Comparison of ENCODE assay signal across 1 cellular context in the genomic region with DNA sequence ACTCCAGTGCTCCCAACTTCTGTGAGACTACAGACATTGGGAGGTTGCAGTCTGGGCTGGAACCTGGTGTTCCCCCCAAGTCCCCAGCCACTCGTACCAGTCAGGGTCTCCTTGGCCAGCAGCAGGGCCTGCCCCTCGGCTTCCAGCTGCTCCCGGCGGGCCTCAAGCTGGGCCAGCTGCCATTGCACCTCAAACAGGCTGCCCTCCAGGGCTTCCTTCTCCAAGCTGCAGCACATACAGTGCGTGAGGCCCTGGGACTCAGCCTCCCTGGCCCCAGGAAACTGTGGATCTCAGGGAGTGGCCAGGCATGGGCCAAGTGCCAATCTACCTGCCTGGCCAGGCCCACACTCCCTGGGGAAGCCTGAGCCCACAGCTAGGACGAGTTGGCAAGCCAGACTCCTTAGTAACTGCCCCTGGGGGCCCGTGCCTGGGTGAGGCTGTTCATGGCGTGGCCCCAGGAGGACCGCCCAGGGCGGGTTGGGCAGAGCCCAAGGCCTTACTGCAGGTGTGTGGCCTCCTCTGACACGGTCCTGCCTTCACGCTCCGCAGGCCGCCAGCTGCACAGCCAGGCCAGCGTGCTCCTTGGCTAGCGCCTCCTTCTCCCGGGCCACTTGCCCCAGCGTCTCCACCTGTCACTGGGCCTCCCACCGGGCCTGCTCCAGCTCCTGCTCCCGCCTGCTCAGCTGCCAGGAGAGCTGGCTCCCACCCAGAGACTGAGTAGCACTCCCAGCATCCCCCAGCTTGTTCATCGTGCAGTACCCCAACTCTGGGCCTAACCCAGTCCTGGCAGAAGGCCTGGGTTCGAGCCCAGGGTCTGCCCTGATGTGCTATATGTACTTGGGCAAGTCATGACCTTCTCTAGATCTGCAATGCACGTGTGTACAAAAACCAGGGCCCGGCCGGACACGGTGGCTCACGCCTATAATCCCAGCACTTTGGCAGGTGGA.
A peak's percentile ranks its signal among the peaks of the same experiment; 100 is the strongest.
TF ChIP-seq lines count a peak whose summit lies in the region.
"Not testable (repeated sequence)": the region's sequence is repeated elsewhere in the genome, so short reads cannot be mapped to it uniquely, and the experiment has no call there.

No MANE protein-coding gene starts in this region.

TF ChIP-seq in HepG2, 621 proteins besides CTCF, POLR2A, EP300 and RAD21 (continues in another document):
- TF ChIP-seq, protein P1, sequence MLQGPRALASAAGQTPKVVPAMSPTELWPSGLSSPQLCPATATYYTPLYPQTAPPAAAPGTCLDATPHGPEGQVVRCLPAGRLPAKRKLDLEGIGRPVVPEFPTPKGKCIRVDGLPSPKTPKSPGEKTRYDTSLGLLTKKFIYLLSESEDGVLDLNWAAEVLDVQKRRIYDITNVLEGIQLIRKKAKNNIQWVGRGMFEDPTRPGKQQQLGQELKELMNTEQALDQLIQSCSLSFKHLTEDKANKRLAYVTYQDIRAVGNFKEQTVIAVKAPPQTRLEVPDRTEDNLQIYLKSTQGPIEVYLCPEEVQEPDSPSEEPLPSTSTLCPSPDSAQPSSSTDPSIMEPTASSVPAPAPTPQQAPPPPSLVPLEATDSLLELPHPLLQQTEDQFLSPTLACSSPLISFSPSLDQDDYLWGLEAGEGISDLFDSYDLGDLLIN (CRISPR knock-in tag; IDR thresholded peaks at IDR 0.05; ENCODE audit: borderline replicate concordance) = peak; percentile 78; the same call in 1 of the 2 replicates
- TF ChIP-seq ZNF225 (CRISPR knock-in tag; IDR thresholded peaks at IDR 0.05) (0 out of 2 replicates have a peak, but pooled peaks have one; percentile 66), SRY (CRISPR knock-in tag; IDR thresholded peaks at IDR 0.05) (peak; percentile 75; the same call in 1 of the 2 replicates), RBM39 (IDR thresholded peaks at IDR 0.05; ENCODE audit: low read depth, low read length, poor library complexity, severe bottlenecking) (peak; percentile 42), RBFOX2 (IDR thresholded peaks at IDR 0.05; ENCODE audit: low read depth, low read length) (peak; percentile 56), ZNF574 (CRISPR knock-in tag; IDR thresholded peaks at IDR 0.05) (peak; percentile 2; the same call in 1 of the 2 replicates), ZNF138 (CRISPR knock-in tag; IDR thresholded peaks at IDR 0.05; ENCODE audit: low read depth) (0 out of 2 replicates have a peak, but pooled peaks have one; percentile 38), ZBTB38 (CRISPR knock-in tag; IDR thresholded peaks at IDR 0.05) (0 out of 2 replicates have a peak, but pooled peaks have one; percentile 15), ZFP37 (CRISPR knock-in tag; IDR thresholded peaks at IDR 0.05; ENCODE audit: borderline replicate concordance) (0 out of 2 replicates have a peak, but pooled peaks have one; percentile 25), DR1 (CRISPR knock-in tag; IDR thresholded peaks at IDR 0.05) (0 out of 2 replicates have a peak, but pooled peaks have one; percentile 1), ADNP (CRISPR knock-in tag; IDR thresholded peaks at IDR 0.05) (0 out of 2 replicates have a peak, but pooled peaks have one; percentile 30), ZNF687 (CRISPR knock-in tag; IDR thresholded peaks at IDR 0.05) (peak; percentile 41), HIVEP1 (CRISPR knock-in tag; IDR thresholded peaks at IDR 0.05) (peak; percentile 61; the same call in 1 of the 2 replicates), MYC (CRISPR knock-in tag; IDR thresholded peaks at IDR 0.05; ENCODE audit: borderline replicate concordance) (0 out of 2 replicates have a peak, but pooled peaks have one; percentile 53), DNMT1 (CRISPR knock-in tag; IDR thresholded peaks at IDR 0.05) (0 out of 2 replicates have a peak, but pooled peaks have one; percentile 20), EED (CRISPR knock-in tag; IDR thresholded peaks at IDR 0.05) (peak; percentile 81; the same call in 1 of the 2 replicates), ZFYVE20 (CRISPR knock-in tag; IDR thresholded peaks at IDR 0.05; ENCODE audit: borderline replicate concordance, low read depth) (0 out of 2 replicates have a peak, but pooled peaks have one; percentile 33), ZNF772 (CRISPR knock-in tag; IDR thresholded peaks at IDR 0.05) (peak; percentile 74; the same call in 1 of the 2 replicates), ATM (IDR thresholded peaks at IDR 0.05; ENCODE audit: borderline replicate concordance) (0 out of 2 replicates have a peak, but pooled peaks have one; percentile 26), ZNF788 (CRISPR knock-in tag; IDR thresholded peaks at IDR 0.05; ENCODE audit: borderline replicate concordance) (peak; percentile 57; the same call in 1 of the 2 replicates), ATF7 (CRISPR knock-in tag; IDR thresholded peaks at IDR 0.05) (0 out of 2 replicates have a peak, but pooled peaks have one; percentile 17)
- TF ChIP-seq, protein P2, sequence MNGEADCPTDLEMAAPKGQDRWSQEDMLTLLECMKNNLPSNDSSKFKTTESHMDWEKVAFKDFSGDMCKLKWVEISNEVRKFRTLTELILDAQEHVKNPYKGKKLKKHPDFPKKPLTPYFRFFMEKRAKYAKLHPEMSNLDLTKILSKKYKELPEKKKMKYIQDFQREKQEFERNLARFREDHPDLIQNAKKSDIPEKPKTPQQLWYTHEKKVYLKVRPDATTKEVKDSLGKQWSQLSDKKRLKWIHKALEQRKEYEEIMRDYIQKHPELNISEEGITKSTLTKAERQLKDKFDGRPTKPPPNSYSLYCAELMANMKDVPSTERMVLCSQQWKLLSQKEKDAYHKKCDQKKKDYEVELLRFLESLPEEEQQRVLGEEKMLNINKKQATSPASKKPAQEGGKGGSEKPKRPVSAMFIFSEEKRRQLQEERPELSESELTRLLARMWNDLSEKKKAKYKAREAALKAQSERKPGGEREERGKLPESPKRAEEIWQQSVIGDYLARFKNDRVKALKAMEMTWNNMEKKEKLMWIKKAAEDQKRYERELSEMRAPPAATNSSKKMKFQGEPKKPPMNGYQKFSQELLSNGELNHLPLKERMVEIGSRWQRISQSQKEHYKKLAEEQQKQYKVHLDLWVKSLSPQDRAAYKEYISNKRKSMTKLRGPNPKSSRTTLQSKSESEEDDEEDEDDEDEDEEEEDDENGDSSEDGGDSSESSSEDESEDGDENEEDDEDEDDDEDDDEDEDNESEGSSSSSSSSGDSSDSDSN (CRISPR knock-in tag; IDR thresholded peaks at IDR 0.05) = 0 out of 2 replicates have a peak, but pooled peaks have one; percentile 30
- TF ChIP-seq, protein P3, sequence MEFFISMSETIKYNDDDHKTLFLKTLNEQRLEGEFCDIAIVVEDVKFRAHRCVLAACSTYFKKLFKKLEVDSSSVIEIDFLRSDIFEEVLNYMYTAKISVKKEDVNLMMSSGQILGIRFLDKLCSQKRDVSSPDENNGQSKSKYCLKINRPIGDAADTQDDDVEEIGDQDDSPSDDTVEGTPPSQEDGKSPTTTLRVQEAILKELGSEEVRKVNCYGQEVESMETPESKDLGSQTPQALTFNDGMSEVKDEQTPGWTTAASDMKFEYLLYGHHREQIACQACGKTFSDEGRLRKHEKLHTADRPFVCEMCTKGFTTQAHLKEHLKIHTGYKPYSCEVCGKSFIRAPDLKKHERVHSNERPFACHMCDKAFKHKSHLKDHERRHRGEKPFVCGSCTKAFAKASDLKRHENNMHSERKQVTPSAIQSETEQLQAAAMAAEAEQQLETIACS (CRISPR knock-in tag; IDR thresholded peaks at IDR 0.05) = peak; percentile 17; the same call in 1 of the 2 replicates
- TF ChIP-seq, protein P4, sequence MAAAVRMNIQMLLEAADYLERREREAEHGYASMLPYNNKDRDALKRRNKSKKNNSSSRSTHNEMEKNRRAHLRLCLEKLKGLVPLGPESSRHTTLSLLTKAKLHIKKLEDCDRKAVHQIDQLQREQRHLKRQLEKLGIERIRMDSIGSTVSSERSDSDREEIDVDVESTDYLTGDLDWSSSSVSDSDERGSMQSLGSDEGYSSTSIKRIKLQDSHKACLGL (CRISPR knock-in tag; IDR thresholded peaks at IDR 0.05) = peak; percentile 34; the same call in 1 of the 2 replicates
- TF ChIP-seq, protein P5, sequence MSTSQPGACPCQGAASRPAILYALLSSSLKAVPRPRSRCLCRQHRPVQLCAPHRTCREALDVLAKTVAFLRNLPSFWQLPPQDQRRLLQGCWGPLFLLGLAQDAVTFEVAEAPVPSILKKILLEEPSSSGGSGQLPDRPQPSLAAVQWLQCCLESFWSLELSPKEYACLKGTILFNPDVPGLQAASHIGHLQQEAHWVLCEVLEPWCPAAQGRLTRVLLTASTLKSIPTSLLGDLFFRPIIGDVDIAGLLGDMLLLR (CRISPR knock-in tag; IDR thresholded peaks at IDR 0.05) = peak; percentile 26; the same call in 1 of the 2 replicates
- not testable (repeated sequence) for TF ChIP-seq ATF7 (IDR thresholded peaks at IDR 0.05)
